Comparison of ENCODE assay signal across 2 cellular contexts in the genomic region with DNA sequence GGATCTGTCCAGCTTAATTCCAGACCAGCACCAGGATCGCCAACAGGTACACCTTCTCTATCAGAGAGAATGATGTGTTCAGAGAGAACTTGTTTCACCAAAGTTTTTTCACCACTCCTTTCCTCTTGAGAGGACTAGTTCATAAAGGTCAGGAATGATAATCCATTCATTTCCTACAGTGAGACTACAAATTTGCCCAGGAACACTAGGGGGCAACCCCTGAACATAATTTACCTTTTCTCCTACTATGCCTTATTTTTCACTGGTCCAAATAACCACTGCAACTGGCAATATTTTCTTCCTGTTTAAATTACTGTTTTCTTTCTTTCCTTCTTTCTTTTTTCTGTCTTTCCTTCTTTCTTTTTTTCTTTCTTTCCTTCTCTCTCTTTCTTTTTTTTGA.
TF ChIP-seq lines count a peak whose summit lies in the region.

No MANE protein-coding gene starts in this region.

TF ChIP-seq in IMR-90, 13 proteins besides CTCF, POLR2A, EP300 and RAD21:
- TF ChIP-seq RFX5 (IDR thresholded peaks at IDR 0.05; ENCODE audit: low read depth, low read length) (no peak), CEBPB (IDR thresholded peaks at IDR 0.05; ENCODE audit: low read depth, low read length) (no peak), MAZ (IDR thresholded peaks at IDR 0.05; ENCODE audit: borderline replicate concordance, low read depth, low read length) (no peak), SMC3 (IDR thresholded peaks at IDR 0.05; ENCODE audit: low read depth, low read length) (peak; percentile 31), FOS (IDR thresholded peaks at IDR 0.05; ENCODE audit: low read depth, low read length) (no peak), RCOR1 (IDR thresholded peaks at IDR 0.05; ENCODE audit: insufficient replicate concordance, low read length) (no peak), MAFK (IDR thresholded peaks at IDR 0.05; ENCODE audit: low read depth, low read length) (no peak), BHLHE40 (IDR thresholded peaks at IDR 0.05; ENCODE audit: low read depth, low read length) (no peak)
- TF ChIP-seq, protein P1, sequence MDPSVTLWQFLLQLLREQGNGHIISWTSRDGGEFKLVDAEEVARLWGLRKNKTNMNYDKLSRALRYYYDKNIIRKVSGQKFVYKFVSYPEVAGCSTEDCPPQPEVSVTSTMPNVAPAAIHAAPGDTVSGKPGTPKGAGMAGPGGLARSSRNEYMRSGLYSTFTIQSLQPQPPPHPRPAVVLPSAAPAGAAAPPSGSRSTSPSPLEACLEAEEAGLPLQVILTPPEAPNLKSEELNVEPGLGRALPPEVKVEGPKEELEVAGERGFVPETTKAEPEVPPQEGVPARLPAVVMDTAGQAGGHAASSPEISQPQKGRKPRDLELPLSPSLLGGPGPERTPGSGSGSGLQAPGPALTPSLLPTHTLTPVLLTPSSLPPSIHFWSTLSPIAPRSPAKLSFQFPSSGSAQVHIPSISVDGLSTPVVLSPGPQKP (IDR thresholded peaks at IDR 0.05; ENCODE audit: borderline replicate concordance, low read depth, low read length), result no peak

TF ChIP-seq in GM12878, 131 proteins besides CTCF, POLR2A, EP300 and RAD21:
- TF ChIP-seq SMC3 (IDR thresholded peaks at IDR 0.05; ENCODE audit: borderline replicate concordance, low read length), result peak; percentile 40; the same call in 1 of the 2 replicates
- TF ChIP-seq SMARCA5 (IDR thresholded peaks at IDR 0.05), result no peak
TF ChIP-seq in GM12878: peak in this region for 1.
